ENCODE assay signal across 8 cellular contexts in genomic region chr11:118435233-118435892, GRCh38. TPM values are rescaled to one million over a fixed set of nuclear protein-coding genes. Genes with fewer than 3 reads are reported as not detected.
DNase-seq lines count a peak whose midpoint lies in the region; ATAC-seq and TF ChIP-seq lines count a peak whose summit lies in the region.

No MANE protein-coding gene starts in this region.

- H3K9me3 ChIP-seq in BE2C: no peaks in the 10 kb centered on the region
- H3K9me3 ChIP-seq in ectodermal cell (ENCODE audit: control insufficient read depth, low read length): no peaks in the 10 kb centered on the region
- H3K9me3 ChIP-seq in mesenchymal stem cell (ENCODE audit: control insufficient read depth, low read length): no peaks in the 10 kb centered on the region

- peak; percentile 96 for DNase-seq in BE2C
- peak; percentile 64 for DNase-seq in HK-2 (ENCODE audit: unreplicated experiment)
- peak; percentile 56 for DNase-seq in NCI-H748 treated with DMSO at 0.1 percent for 48 hours (lab: John Stamatoyannopoulos, UW)
- peak; percentile 28 to 37 for DNase-seq in activated CD4-positive, alpha-beta T cell treated with anti-CD3 and anti-CD28 coated beads, Interleukin-2, amount 50 U/mL, for 4 hours
- DNase-seq in mesenchymal stem cell: peak; percentile 71
- peak; percentile 37 for DNase-seq in stimulated activated CD8-positive, alpha-beta memory T cell treated with anti-CD3 and anti-CD28 coated beads, Interleukin-7, amount 100 ng/mL, for 24 hours (ENCODE audit: low read depth)

- no peaks in the 10 kb centered on the region for H3K79me1 ChIP-seq in mesenchymal stem cell (replicated peaks; ENCODE audit: low read length, poor library complexity, severe bottlenecking)

- H2AK5ac ChIP-seq in mesenchymal stem cell (ENCODE audit: low read length, severe bottlenecking): no peak overlapping the region

- no peak overlapping the region for H2BK120ac ChIP-seq in mesenchymal stem cell (ENCODE audit: low read depth, low read length)

- H3K14ac ChIP-seq in mesenchymal stem cell (ENCODE audit: low read length in 2 of 2): peak overlapping the region in 1 of 2 experiments; percentile 29

- H2BK15ac ChIP-seq in mesenchymal stem cell (ENCODE audit: low read depth, poor library complexity, severe bottlenecking): no peak overlapping the region

- peak overlapping the region in 1 of 2 experiments; percentile 17 for H2BK12ac ChIP-seq in mesenchymal stem cell (ENCODE audit: low read length in 2 of 2)

- H3K4ac ChIP-seq in mesenchymal stem cell (ENCODE audit: low read depth in 1 of 2, low read length in 2 of 2): peak overlapping the region in 1 of 2 experiments; percentile 35

- H3K27ac ChIP-seq in ectodermal cell (ENCODE audit: insufficient read depth, low read depth, low read length, poor library complexity, severe bottlenecking): peak overlapping the region; percentile 96
- H3K27ac ChIP-seq in mesenchymal stem cell (ENCODE audit: low read length, poor library complexity, severe bottlenecking): peak overlapping the region; percentile 96

- H3K18ac ChIP-seq in mesenchymal stem cell (ENCODE audit: low read depth in 1 of 2, low read length in 2 of 2): peak overlapping the region in 1 of 2 experiments; percentile 83

- peak overlapping the region; percentile 74 for H3K9ac ChIP-seq in mesenchymal stem cell (ENCODE audit: low read length)

- H3K4me2 ChIP-seq in mesenchymal stem cell (ENCODE audit: low read length, poor library complexity, severe bottlenecking): peak overlapping the region; percentile 93

- H3K4me3 ChIP-seq in BE2C (ENCODE audit: low read depth, low read length) (peak overlapping the region; percentile 66), ectodermal cell (ENCODE audit: insufficient read depth, low read depth, low read length) (peak overlapping the region; percentile 73), mesenchymal stem cell (ENCODE audit: insufficient read depth in 1 of 2, low read depth in 1 of 2, low read length in 2 of 2) (peak overlapping the region; percentile 69 to 85)

- no peak overlapping the region for H4K91ac ChIP-seq in mesenchymal stem cell (ENCODE audit: low read length)

- no peak for TF ChIP-seq CTCF in BE2C (IDR thresholded peaks at IDR 0.05; ENCODE audit: low read depth, low read length)

- peak overlapping the region; percentile 97 for H2AFZ ChIP-seq in mesenchymal stem cell (ENCODE audit: low read depth, low read length)

- peak overlapping the region in 1 of 2 experiments; percentile 16 for H3K23ac ChIP-seq in mesenchymal stem cell (ENCODE audit: low read length in 2 of 2)

- H3K36me3 ChIP-seq in BE2C (peaks cover 2% of the 10 kb centered on the region), ectodermal cell (ENCODE audit: control insufficient read depth, insufficient read depth, low read length) (no peaks in the 10 kb centered on the region), mesenchymal stem cell (ENCODE audit: control insufficient read depth in 1 of 2, insufficient read depth in 2 of 2, low read depth in 1 of 2, low read length in 2 of 2) (no peaks in the 10 kb centered on the region)

- peak; percentile 25 for ATAC-seq in GM19372 (IDR thresholded peaks at IDR 0.05; ENCODE audit: low read depth, unreplicated experiment)

- H3K4me1 ChIP-seq in BE2C (peaks cover 3% of the 10 kb centered on the region), ectodermal cell (ENCODE audit: control insufficient read depth, insufficient read depth, low read length) (peaks cover 20% of the 10 kb centered on the region), mesenchymal stem cell (ENCODE audit: control insufficient read depth, insufficient read depth, low read depth, low read length) (peaks cover 5% of the 10 kb centered on the region)

- peak overlapping the region; percentile 66 for H4K8ac ChIP-seq in mesenchymal stem cell (ENCODE audit: low read length)

- H3K27me3 ChIP-seq in BE2C: no peaks in the 10 kb centered on the region
- H3K27me3 ChIP-seq in ectodermal cell (ENCODE audit: control insufficient read depth, insufficient read depth, low read length, poor library complexity, severe bottlenecking): peaks cover 6% of the 10 kb centered on the region
- H3K27me3 ChIP-seq in mesenchymal stem cell (ENCODE audit: control insufficient read depth in 1 of 2, insufficient read depth in 1 of 2, low read length in 2 of 2): no peaks in the 10 kb centered on the region

- no peak overlapping the region for H2BK5ac ChIP-seq in mesenchymal stem cell (ENCODE audit: low read depth, low read length, poor library complexity, severe bottlenecking)

- WGBS in ectodermal cell, 2 experiments: 0% methylated on average over 38 of the region's 38 CpGs
- WGBS in mesenchymal stem cell: 1% methylated on average over 38 of the region's 38 CpGs

RNA-seq across cellular contexts. Expression of gene KMT2A, which starts 0.9 kb away (rescaled TPM):
- 98.7 TPM for polyA plus RNA-seq in BE2C (2012; ENCODE audit: insufficient read depth, insufficient read length, low read depth)
- 35.3 TPM for polyA plus RNA-seq in ectodermal cell (2013, experiment 1 of 4)
- polyA plus RNA-seq in ectodermal cell (2013, experiment 2 of 4): 43.2 TPM
- polyA plus RNA-seq in ectodermal cell (2013, experiment 3 of 4): 30.6 TPM
- polyA plus RNA-seq in ectodermal cell (2013, experiment 4 of 4): 41.6 TPM
- polyA plus RNA-seq in mesenchymal stem cell (2013, experiment 1 of 2): 10.2 TPM
- 9.5 TPM for polyA plus RNA-seq in mesenchymal stem cell (2013, experiment 2 of 2)

RNA-seq across cellular contexts. Expression of gene ATP5MG, which starts 34.0 kb away (rescaled TPM):
- 599 TPM for polyA plus RNA-seq in BE2C (2012; ENCODE audit: insufficient read depth, insufficient read length, low read depth)
- 188 TPM for polyA plus RNA-seq in ectodermal cell (2013, experiment 1 of 4)
- 190 TPM for polyA plus RNA-seq in ectodermal cell (2013, experiment 2 of 4)
- polyA plus RNA-seq in ectodermal cell (2013, experiment 3 of 4): 131 TPM
- 150 TPM for polyA plus RNA-seq in ectodermal cell (2013, experiment 4 of 4)
- 757 TPM for polyA plus RNA-seq in mesenchymal stem cell (2013, experiment 1 of 2)
- polyA plus RNA-seq in mesenchymal stem cell (2013, experiment 2 of 2): 746 TPM

Comparison
In these comparisons a context has a peak if more than half of its experiments do, and no peak if none do; other contexts are left out.
1. Peak in every context shown above with its lines: DNase-seq, ATAC-seq, H3K4me3 ChIP-seq and H3K27ac ChIP-seq.
2. DNase-seq: peak in every context shown above with its lines; median percentile 96 in BE2C; 71 in mesenchymal stem cell; 64 in HK-2; 56 in NCI-H748 treated with DMSO at 0.1 percent for 48 hours; 37 in stimulated activated CD8-positive, alpha-beta memory T cell treated with anti-CD3 and anti-CD28 coated beads, Interleukin-7, amount 100 ng/mL, for 24 hours; 32 in activated CD4-positive, alpha-beta T cell treated with anti-CD3 and anti-CD28 coated beads, Interleukin-2, amount 50 U/mL, for 4 hours.